Comparison of ENCODE assay signal across 8 cellular contexts in the genomic region with DNA sequence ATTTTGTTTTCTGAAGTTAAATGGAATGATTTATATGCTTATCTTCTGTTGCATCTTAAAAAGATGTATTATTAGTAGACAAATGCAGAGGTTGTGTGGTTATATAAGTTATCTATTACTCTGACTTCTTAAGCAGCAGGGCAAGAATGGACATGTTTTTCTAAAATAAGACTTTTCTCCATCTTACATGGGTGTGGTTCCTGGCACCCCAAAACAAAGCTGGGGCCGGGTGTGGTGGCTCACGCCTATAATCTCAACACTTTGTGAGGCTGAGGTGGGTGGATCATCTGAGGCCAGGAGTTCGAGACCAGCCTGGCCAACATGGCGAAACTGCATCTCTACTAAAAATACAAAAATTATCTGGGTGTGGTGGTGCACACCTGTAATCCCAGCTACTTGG.
DNase-seq lines count a peak whose midpoint lies in the region; ATAC-seq, FAIRE-seq and TF ChIP-seq lines count a peak whose summit lies in the region.
"Not testable (repeated sequence)": the region's sequence is repeated elsewhere in the genome, so short reads cannot be mapped to it uniquely, and the experiment has no call there.

No MANE protein-coding gene starts in this region.

- WGBS in A549 (ENCODE audit: missing lambda C conversion rate) = 64% methylated on average over 4 of the region's 4 CpGs
- WGBS in hepatocyte (ENCODE audit: low lambda C conversion rate, missing lambda C conversion rate) = 93% methylated on average over 4 of the region's 4 CpGs
- WGBS in suprapubic skin = 60% methylated on average over 4 of the region's 4 CpGs

- BruUV-seq in PC-9 (replicated peaks; lab: Mats Ljungman, UMichigan) = not testable (repeated sequence)

- H3K4me1 Mint-ChIP-seq in astrocyte (ENCODE audit: low read depth, unreplicated experiment) (peaks cover 19% of the 10 kb centered on the region), natural killer cell (peaks cover 6 to 14% of the 10 kb centered on the region in 2 donors)

- not testable (repeated sequence) for H3K9me3 ChIP-seq in A549; HEK293 (ENCODE audit: control insufficient read depth, insufficient read depth, low read depth, low read length); PC-9 (ENCODE audit: insufficient read depth, low read depth); astrocyte (ENCODE audit: insufficient read depth, low read depth, low read length); hepatocyte (ENCODE audit: low read depth); suprapubic skin

- intact Hi-C loops in PC-9 (cut with micrococcal nuclease; ENCODE audit: unreplicated experiment); natural killer cell (cut with micrococcal nuclease): not testable (repeated sequence)

- TF ChIP-seq EP300 in A549 (IDR thresholded peaks at IDR 0.05); suprapubic skin (IDR thresholded peaks at IDR 0.05): not testable (repeated sequence)

- TF ChIP-seq CTCF in A549 (IDR thresholded peaks at IDR 0.05); HEK293 (tag by site-specific recombination; IDR thresholded peaks at IDR 0.05); PC-9 (conservative IDR thresholded peaks at IDR 0.05); astrocyte (IDR thresholded peaks at IDR 0.05; ENCODE audit: insufficient read depth, low read depth, low read length); hepatocyte (IDR thresholded peaks at IDR 0.05; ENCODE audit: poor library complexity); natural killer cell (IDR thresholded peaks at IDR 0.05); suprapubic skin (IDR thresholded peaks at IDR 0.05): not testable (repeated sequence)

- not testable (repeated sequence) for H3K4me3 ChIP-seq in A549; HEK293 (ENCODE audit: low read depth, low read length); PC-9; astrocyte (ENCODE audit: insufficient read depth, low read depth, low read length); hepatocyte; suprapubic skin

- FAIRE-seq in A549 (lab: Jason Lieb, UNC); astrocyte (lab: Jason Lieb, UNC): not testable (repeated sequence)

- H3K4me2 ChIP-seq in A549 (peak overlapping the region; percentile 58), PC-9 (0 out of 2 replicates have a peak overlapping the region, but pooled peaks have one; percentile 25), astrocyte (ENCODE audit: low read length) (peak overlapping the region; percentile 2)
- not testable (repeated sequence) for H3K4me2 ChIP-seq in hepatocyte

- H3K79me2 ChIP-seq in PC-9 (ENCODE audit: low read depth); astrocyte (ENCODE audit: insufficient read depth, low read length); hepatocyte: not testable (repeated sequence)

- not testable (repeated sequence) for H4K20me1 ChIP-seq in PC-9 (ENCODE audit: insufficient read depth); astrocyte (ENCODE audit: insufficient read depth, low read length); hepatocyte (ENCODE audit: insufficient read depth, poor library complexity, severe bottlenecking)

- not testable (repeated sequence) for TF ChIP-seq POLR2A in A549 (IDR thresholded peaks at IDR 0.05; ENCODE audit: low read length); suprapubic skin (IDR thresholded peaks at IDR 0.05)

- H3K9me2 ChIP-seq in PC-9 (ENCODE audit: insufficient read depth); hepatocyte (replicated peaks; ENCODE audit: insufficient read depth): not testable (repeated sequence)

- not testable (repeated sequence) for H3K27me3 Mint-ChIP-seq in astrocyte (ENCODE audit: low read depth, unreplicated experiment); natural killer cell (ENCODE audit: low read depth in 2 of 2)

- H3K27ac ChIP-seq in A549 (peak overlapping the region; percentile 69 to 75; a peak in 5 of 6 replicates), HEK293 (ENCODE audit: extremely low read depth, low read depth, low read length) (peak overlapping the region; percentile 31; the same call in 1 of the 2 replicates), astrocyte (ENCODE audit: low read depth, low read length) (peak overlapping the region; percentile 23), epithelial cell of prostate (peak overlapping the region; percentile 91), hepatocyte (peak overlapping the region; percentile 2), suprapubic skin (peak overlapping the region; percentile 35)
- not testable (repeated sequence) for H3K27ac ChIP-seq in PC-9

- not testable (repeated sequence) for ATAC-seq in A549, natural killer cell

- H3K9me3 Mint-ChIP-seq in astrocyte (ENCODE audit: unreplicated experiment); natural killer cell: not testable (repeated sequence)

- H3K4me1 ChIP-seq in A549 (peaks cover 29% of the 10 kb centered on the region), PC-9 (replicated peaks; ENCODE audit: insufficient read depth) (peaks cover 10% of the 10 kb centered on the region), suprapubic skin (peaks cover 17% of the 10 kb centered on the region)
- H3K4me1 ChIP-seq in HEK293 (ENCODE audit: control insufficient read depth, insufficient read depth, low read length); astrocyte (ENCODE audit: insufficient read depth, low read length); hepatocyte (ENCODE audit: insufficient read depth): not testable (repeated sequence)

- POLR2A ChIA-PET in A549 (lab: Yijun Ruan, JAX) (interaction anchor here (1.5 to 1.9 kb wide), 3 partner anchors 78 to 190 kb away, joined by 4 to 25 read pairs (median 8); a partner anchor contains a TSS), HEK293 (lab: Yijun Ruan, JAX) (interaction anchor here (0.9 kb wide), 1 partner anchor 190 kb away, joined by 4 read pairs; a partner anchor contains a TSS)
- POLR2A ChIA-PET in PC-9 (lab: Charles Lee; ENCODE audit: unreplicated experiment) = not testable (repeated sequence)

- H3K27me3 ChIP-seq in PC-9 (ENCODE audit: insufficient read depth, low read depth); astrocyte (ENCODE audit: insufficient read depth, low read length); hepatocyte; suprapubic skin: not testable (repeated sequence)

- H3K36me3 ChIP-seq in HEK293 (ENCODE audit: control insufficient read depth in 2 of 2, insufficient read depth in 1 of 2, low read length in 2 of 2); PC-9 (ENCODE audit: low read depth); astrocyte (ENCODE audit: insufficient read depth, low read length); hepatocyte (replicated peaks; ENCODE audit: insufficient read depth, low read depth); suprapubic skin: not testable (repeated sequence)

- not testable (repeated sequence) for H3K36me3 Mint-ChIP-seq in astrocyte (ENCODE audit: low read depth, unreplicated experiment); natural killer cell

- not testable (repeated sequence) for H2AFZ ChIP-seq in PC-9; astrocyte (ENCODE audit: low read depth, low read length); hepatocyte

- DNase-seq in A549 (ENCODE audit: low read depth in 1 of 2, low spot score in 1 of 2); PC-9; astrocyte (ENCODE audit: low read depth); hepatocyte (ENCODE audit: low spot score); natural killer cell; suprapubic skin (ENCODE audit: low spot score in 2 of 2): not testable (repeated sequence)
- peak; percentile 73 for DNase-seq in epithelial cell of prostate (ENCODE audit: low read depth, low spot score)

- H3K27ac Mint-ChIP-seq in astrocyte (ENCODE audit: unreplicated experiment) = peak overlapping the region; percentile 11
- H3K27ac Mint-ChIP-seq in natural killer cell = peak overlapping the region; percentile 1 to 73

- CTCF ChIA-PET in A549 (lab: Yijun Ruan, JAX) = interaction anchor here (0.8 to 4.3 kb wide), 24 partner anchors 10 to 208 kb away, joined by 3 to 71 read pairs (median 4); a partner anchor contains a TSS
- CTCF ChIA-PET in HEK293 (lab: Yijun Ruan, JAX) = interaction anchor here (1.1 to 2.6 kb wide), 11 partner anchors 11 to 472 kb away, joined by 3 to 9 read pairs (median 4); a partner anchor contains a TSS
- CTCF ChIA-PET in PC-9 (lab: Charles Lee) = interaction anchor here (0.5 to 1.6 kb wide), 5 partner anchors 15 to 207 kb away, joined by 3 to 4 read pairs (median 3); a partner anchor contains a TSS

- TF ChIP-seq RAD21 in A549 (conservative IDR thresholded peaks at IDR 0.05 in 1 of 2, IDR thresholded peaks at IDR 0.05 in 1 of 2) = not testable (repeated sequence)

- H3F3A ChIP-seq in PC-9 (ENCODE audit: insufficient read depth, low read depth) = peaks cover 14% of the 10 kb centered on the region; the same call in 1 of the 2 replicates

- not testable (repeated sequence) for H3K4me3 Mint-ChIP-seq in astrocyte (ENCODE audit: unreplicated experiment); natural killer cell

- peak overlapping the region; percentile 3 for H3K9ac ChIP-seq in astrocyte (ENCODE audit: low read length)

TF ChIP-seq in HEK293, 187 proteins besides CTCF, POLR2A, EP300 and RAD21:
- peak; percentile 61 for TF ChIP-seq KLF1 (tag by site-specific recombination; IDR thresholded peaks at IDR 0.05)
TF ChIP-seq in HEK293: peak in this region for 1; not testable (repeated sequence) for 186.
